ENCODE assay signal across 1 cellular context in the genomic region with DNA sequence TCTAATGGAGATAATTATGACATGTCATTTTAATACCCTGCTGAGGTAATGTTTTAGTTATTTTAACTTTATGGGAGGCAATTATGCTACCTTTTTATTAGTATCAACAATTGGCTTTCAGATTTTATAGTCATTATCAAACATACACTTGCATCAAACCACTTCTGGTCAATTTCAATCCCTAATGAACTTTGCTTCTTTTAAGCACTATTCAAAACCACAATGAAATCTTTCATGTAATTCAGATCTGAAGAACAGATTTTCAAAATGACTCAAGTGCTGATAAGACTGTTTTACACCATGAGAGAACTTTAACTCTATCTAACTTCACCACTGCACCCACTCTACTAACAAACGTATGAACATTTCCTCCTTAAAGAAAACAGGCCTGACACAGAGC.
TF ChIP-seq lines count a peak whose summit lies in the region.

No MANE protein-coding gene starts in this region.

TF ChIP-seq in H1, 55 proteins besides CTCF, POLR2A, EP300 and RAD21:
- TF ChIP-seq YY1 (IDR thresholded peaks at IDR 0.05; ENCODE audit: low read depth, low read length): no peak
- TF ChIP-seq SIX5 (IDR thresholded peaks at IDR 0.05; ENCODE audit: low read depth, low read length): no peak
- TF ChIP-seq BRCA1 (IDR thresholded peaks at IDR 0.05; ENCODE audit: low read depth, low read length): no peak
- TF ChIP-seq, protein P1, sequence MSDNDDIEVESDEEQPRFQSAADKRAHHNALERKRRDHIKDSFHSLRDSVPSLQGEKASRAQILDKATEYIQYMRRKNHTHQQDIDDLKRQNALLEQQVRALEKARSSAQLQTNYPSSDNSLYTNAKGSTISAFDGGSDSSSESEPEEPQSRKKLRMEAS (IDR thresholded peaks at IDR 0.05): no peak
TF ChIP-seq in H1: peak in this region for 0.
